18 cellular contexts compared by ENCODE assay signal in the genomic region with DNA sequence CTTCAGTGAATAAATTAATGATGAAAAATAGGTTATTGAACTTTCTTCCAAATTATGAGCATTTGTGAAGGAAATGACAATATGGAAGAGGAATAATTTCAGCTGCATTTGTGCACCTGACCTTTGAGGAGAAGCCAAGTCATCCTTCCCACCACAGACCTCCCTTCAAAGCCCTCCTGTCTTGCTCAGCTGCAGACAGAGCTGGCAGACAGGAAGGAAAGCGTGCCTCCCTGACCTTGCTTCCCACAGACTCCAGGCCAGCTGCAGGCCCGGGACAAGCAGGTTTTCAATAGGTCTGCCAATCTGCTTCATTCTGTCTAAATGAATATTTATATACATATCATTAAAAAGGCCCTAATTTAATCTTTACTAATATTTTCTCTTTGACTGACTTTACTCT.
DNase-seq lines count a peak whose midpoint lies in the region; ATAC-seq and TF ChIP-seq lines count a peak whose summit lies in the region.
"Had no signal": no experiment of that assay in that cellular context is flagged by ENCODE, and none has a peak within 500 bp of the region (broad histone marks: within the 10 kb centered on the region; RNA-seq: fewer than 3 reads in every experiment).

No MANE protein-coding gene starts in this region.

- no peaks in the 10 kb centered on the region for H3F3A ChIP-seq in OCI-LY1 (ENCODE audit: insufficient read depth, low read length)

- H4K20me1 ChIP-seq in BLaER1 treated with 17β-estradiol and CSF1 and Interleukin-3, amounts not matched to agents 10 nM and 100 nM: no peaks in the 10 kb centered on the region
- H4K20me1 ChIP-seq in OCI-LY1 (ENCODE audit: insufficient read depth, low read length): no peaks in the 10 kb centered on the region

- no peaks in the 10 kb centered on the region for H3K9me2 ChIP-seq in OCI-LY1 (ENCODE audit: low read depth, low read length)

- H2AFZ ChIP-seq in OCI-LY1 (ENCODE audit: low read length): no peak overlapping the region

- H3K4me1 ChIP-seq in BLaER1 treated with 17β-estradiol and CSF1 and Interleukin-3, amounts not matched to agents 10 nM and 100 nM: peaks cover 0 to 10% (median 6%) of the 10 kb centered on the region in 10 experiments; a peak in 14 of 20 replicates
- peaks cover 30% of the 10 kb centered on the region for H3K4me1 ChIP-seq in OCI-LY1 (ENCODE audit: insufficient read depth, low read length, severe bottlenecking)
- H3K4me1 ChIP-seq: adrenal gland, foreskin keratinocyte had no signal

- peaks cover 0 to 6% (median 0%) of the 10 kb centered on the region in 11 experiments; a peak in 4 of 22 replicates for H3K9me3 ChIP-seq in BLaER1 treated with 17β-estradiol and CSF1 and Interleukin-3, amounts not matched to agents 10 nM and 100 nM (replicated peaks in 1 of 11)
- H3K9me3 ChIP-seq in OCI-LY1 (ENCODE audit: low read length): no peaks in the 10 kb centered on the region
- H3K9me3 ChIP-seq: adrenal gland had no signal

- DNase-seq in dermis blood vessel endothelial cell (peak; percentile 87), lung microvascular endothelial cell (ENCODE audit: low read depth in 2 of 2) (peak; percentile 56 to 92), chondrocyte (ENCODE audit: low spot score) (no peak), H4 (ENCODE audit: low spot score) (no peak)
- DNase-seq in stimulated activated CD4-positive, alpha-beta T cell treated with anti-CD3 and anti-CD28 coated beads, Interleukin-1b, Interleukin-23, amount 100 ng/mL, for 48 hours: no peak
- DNase-seq: activated gamma-delta T cell; foreskin keratinocyte; KBM-7; left cardiac atrium; NCI-H2029 treated with DMSO at 0.1 percent for 48 hours; NCI-H446; stimulated activated CD4-positive, alpha-beta T cell treated with anti-CD3 and anti-CD28 coated beads, Interleukin-15, amount 100 ng/mL, for 24 hours; T-helper 1 cell had no signal

- H3K27ac Mint-ChIP-seq in chondrocyte (ENCODE audit: unreplicated experiment): no peak overlapping the region

- no peak for TF ChIP-seq CTCF in OCI-LY1 (IDR thresholded peaks at IDR 0.05; ENCODE audit: low read length)
- TF ChIP-seq CTCF in chondrocyte (IDR thresholded peaks at IDR 0.05): no peak

- no peak overlapping the region for H3K4me3 Mint-ChIP-seq in chondrocyte (ENCODE audit: unreplicated experiment)

- no peaks in the 10 kb centered on the region for H3K27me3 ChIP-seq in BLaER1 treated with 17β-estradiol and CSF1 and Interleukin-3, amounts not matched to agents 10 nM and 100 nM
- no peaks in the 10 kb centered on the region for H3K27me3 ChIP-seq in OCI-LY1 (ENCODE audit: insufficient read depth, low read length)
- H3K27me3 ChIP-seq: adrenal gland, foreskin keratinocyte had no signal

- no peaks in the 10 kb centered on the region for H3K36me3 ChIP-seq in BLaER1 treated with 17β-estradiol and CSF1 and Interleukin-3, amounts not matched to agents 10 nM and 100 nM
- H3K36me3 ChIP-seq in OCI-LY1 (ENCODE audit: insufficient read depth, low read length): no peaks in the 10 kb centered on the region
- H3K36me3 ChIP-seq: adrenal gland had no signal

- H3K36me3 Mint-ChIP-seq in chondrocyte (ENCODE audit: low read depth): peaks cover 3% of the 10 kb centered on the region

- peaks cover 3% of the 10 kb centered on the region for H3K9me3 Mint-ChIP-seq in chondrocyte (ENCODE audit: low read depth)

- no peak for ATAC-seq in GM19351 (IDR thresholded peaks at IDR 0.05; ENCODE audit: unreplicated experiment)
- ATAC-seq: foreskin keratinocyte, left cardiac atrium had no signal

- no peak overlapping the region for H3K4me3 ChIP-seq in BLaER1 treated with 17β-estradiol and CSF1 and Interleukin-3, amounts not matched to agents 10 nM and 100 nM
- H3K4me3 ChIP-seq in OCI-LY1 (ENCODE audit: low read depth, low read length, poor library complexity, severe bottlenecking): no peak overlapping the region
- H3K4me3 ChIP-seq: adrenal gland had no signal

- no peak overlapping the region for H3K27ac ChIP-seq in BLaER1 treated with 17β-estradiol and CSF1 and Interleukin-3, amounts not matched to agents 10 nM and 100 nM
- H3K27ac ChIP-seq in OCI-LY1 (ENCODE audit: low read depth, low read length, poor library complexity, severe bottlenecking): peak overlapping the region; percentile 6
- H3K27ac ChIP-seq: adrenal gland, C4-2B, foreskin keratinocyte had no signal

- H3K79me2 ChIP-seq in OCI-LY1 (ENCODE audit: insufficient read depth, low read length): no peaks in the 10 kb centered on the region

- H3K4me1 Mint-ChIP-seq in chondrocyte (ENCODE audit: low read depth): peaks cover 12% of the 10 kb centered on the region

- H3K27me3 Mint-ChIP-seq in chondrocyte (ENCODE audit: low read depth): no peaks in the 10 kb centered on the region

- H3K4me2 ChIP-seq in BLaER1 treated with 17β-estradiol and CSF1 and Interleukin-3, amounts not matched to agents 10 nM and 100 nM: peak overlapping the region in 6 of 11 experiments; percentile 5 to 49 (median 32); a peak in 9 of 22 replicates
- H3K4me2 ChIP-seq in OCI-LY1 (ENCODE audit: low read length): no peak overlapping the region

- no peak overlapping the region for H3K9ac ChIP-seq in BLaER1 treated with 17β-estradiol and CSF1 and Interleukin-3, amounts not matched to agents 10 nM and 100 nM
- no peak overlapping the region for H3K9ac ChIP-seq in OCI-LY1 (ENCODE audit: low read length)

Comparison
In these comparisons a context has a peak if more than half of its experiments do, and no peak if none do; other contexts are left out.
1. DNase-seq: peak in dermis blood vessel endothelial cell (single experiment) and lung microvascular endothelial cell (2 of 2); none in stimulated activated CD4-positive, alpha-beta T cell treated with anti-CD3 and anti-CD28 coated beads, Interleukin-1b, Interleukin-23, amount 100 ng/mL, for 48 hours (single experiment), chondrocyte (single experiment) and H4 (single experiment).